In genomic region chr3:190863119-190863465, GRCh38 we compare ENCODE assay signal across 8 cellular contexts. TPM values are rescaled to one million over a fixed set of nuclear protein-coding genes. Genes with fewer than 3 reads are reported as not detected.
DNase-seq lines count a peak whose midpoint lies in the region; ATAC-seq and TF ChIP-seq lines count a peak whose summit lies in the region.

No MANE protein-coding gene starts in this region.

- DNase-seq in SJSA1 (ENCODE audit: low read depth in 1 of 2, low spot score in 2 of 2) (peak in 1 of 2 experiments; percentile 4), foreskin fibroblast (peak in 1 of 2 donors; percentile 2), renal cortical epithelial cell (ENCODE audit: low read depth) (peak; percentile 33), Ammon's horn (ENCODE audit: low spot score) (no peak), glomerular visceral epithelial cell (ENCODE audit: extremely low spot score) (no peak)
- no peak for DNase-seq in activated effector memory CD4-positive, alpha-beta T cell treated with Interleukin-2 at 50 U/mL for 16 hours

- no peaks in the 10 kb centered on the region for H3K9me3 ChIP-seq in SJSA1 (replicated peaks)

- peaks cover 9% of the 10 kb centered on the region; the same call in 1 of the 2 replicates for H3K4me1 ChIP-seq in SJSA1 (replicated peaks)

- H3K27me3 ChIP-seq in SJSA1 (replicated peaks), result no peaks in the 10 kb centered on the region; the same call in 1 of the 2 replicates

- TF ChIP-seq CTCF in foreskin fibroblast (IDR thresholded peaks at IDR 0.05; ENCODE audit: low read depth, low read length), result no peak

- peak overlapping the region; percentile 51 for H3K4me3 ChIP-seq in SJSA1
- H3K4me3 ChIP-seq in foreskin fibroblast (ENCODE audit: low read depth in 1 of 2, low read length in 2 of 2), result peak overlapping the region; percentile 48

- ATAC-seq in GM21447 (IDR thresholded peaks at IDR 0.05; ENCODE audit: unreplicated experiment) (peak; percentile 19), HG03175 (IDR thresholded peaks at IDR 0.05; ENCODE audit: unreplicated experiment) (no peak)

- H3K36me3 ChIP-seq in SJSA1, result no peaks in the 10 kb centered on the region

- no peak overlapping the region for H3K27ac ChIP-seq in SJSA1

RNA-seq across cellular contexts. Expression of gene GMNC, which starts 0.6 kb away (rescaled TPM):
- total RNA-seq in SJSA1 (2014; rRNA removed; shearing (Covaris generic)), result not detected in 2 replicates
- 1.5 TPM in 1 of 2 replicates, not detected in the other for total RNA-seq in renal cortical epithelial cell
